In the genomic region with DNA sequence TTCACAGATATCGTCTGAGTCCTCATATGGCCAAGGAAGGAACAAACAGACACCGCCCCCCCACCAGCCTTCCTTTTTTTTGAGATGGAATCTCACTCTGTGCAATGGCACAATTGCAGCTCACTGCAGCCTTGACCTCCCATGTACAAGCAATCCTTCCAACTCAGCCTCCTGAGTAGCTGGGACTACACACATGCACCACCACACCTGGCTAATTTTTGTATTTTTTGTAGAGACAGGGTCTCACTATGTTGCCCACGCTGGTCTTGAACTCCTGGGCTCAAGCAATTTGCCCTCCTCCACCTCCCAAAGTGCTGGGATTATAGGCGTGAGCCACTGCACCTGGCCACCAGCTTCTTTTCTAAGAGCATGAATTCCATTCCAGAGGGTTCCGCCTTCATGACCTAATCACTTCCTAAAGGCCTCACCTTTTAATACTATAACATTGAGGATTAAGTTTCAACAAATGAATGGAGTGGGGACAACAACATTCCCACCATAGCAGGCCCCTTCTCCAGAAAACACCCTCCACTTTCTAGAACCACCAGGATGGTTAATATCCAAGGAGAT, we compare ENCODE assay signal across 11 cellular contexts. TPM values are rescaled to one million over a fixed set of nuclear protein-coding genes. Genes with fewer than 3 reads are reported as not detected.
A peak's percentile ranks its signal among the peaks of the same experiment; 100 is the strongest.
DNase-seq lines count a peak whose midpoint lies in the region; ATAC-seq and TF ChIP-seq lines count a peak whose summit lies in the region.
"Had no signal": no experiment of that assay in that cellular context is flagged by ENCODE, and none has a peak within 500 bp of the region (broad histone marks: within the 10 kb centered on the region; RNA-seq: fewer than 3 reads in every experiment).

No MANE protein-coding gene starts in this region.

- WGBS in transverse colon (ENCODE audit: low coverage in 1 of 2), 2 donors: 75 to 82% methylated on average over 2 to 5 of the region's 5 CpGs
- 53 to 79% methylated on average over 5 of the region's 5 CpGs for WGBS in sigmoid colon, 2 donors

- H3K9me3 ChIP-seq in transverse colon (no peaks in the 10 kb centered on the region), sigmoid colon (no peaks in the 10 kb centered on the region)

- no peak for TF ChIP-seq CTCF in transverse colon (IDR thresholded peaks at IDR 0.05)
- no peak for TF ChIP-seq CTCF in sigmoid colon (IDR thresholded peaks at IDR 0.05)

- no peak overlapping the region for H3K4me3 ChIP-seq in transverse colon
- no peak overlapping the region for H3K4me3 ChIP-seq in sigmoid colon

- H3K36me3 ChIP-seq in transverse colon: no peaks in the 10 kb centered on the region
- no peaks in the 10 kb centered on the region for H3K36me3 ChIP-seq in sigmoid colon
- H3K36me3 ChIP-seq: WERI-Rb-1 had no signal

- ATAC-seq in GM19324 (IDR thresholded peaks at IDR 0.05; ENCODE audit: low FRiP score, unreplicated experiment): no peak
- ATAC-seq: right cardiac atrium had no signal

- peaks cover 24 to 50% (median 46%) of the 10 kb centered on the region in 4 donors for H3K4me1 ChIP-seq in transverse colon
- H3K4me1 ChIP-seq in sigmoid colon: peaks cover 0 to 34% (median 29%) of the 10 kb centered on the region in 4 donors

- peak overlapping the region; percentile 56 for H3K27ac ChIP-seq in layer of hippocampus (ENCODE audit: low read depth, low read length)
- peak overlapping the region; percentile 39 to 98 (median 96) for H3K27ac ChIP-seq in transverse colon
- no peak overlapping the region for H3K27ac ChIP-seq in sigmoid colon
- H3K27ac ChIP-seq: WERI-Rb-1 had no signal

- in situ Hi-C loops in transverse colon (cut with MboI; ENCODE audit: low pct_ligation_motif_present in 1 of 4, low pct_unique_long_range_greater_than_20kb in 1 of 4, low sequenced_read_pairs in 3 of 4): loop anchor here in 3 of 4 donors (10.0 to 25.0 kb wide), 2 partner anchors 93 to 100 kb away; a partner anchor contains a TSS

- H3K27me3 ChIP-seq in layer of hippocampus (ENCODE audit: control insufficient read depth, insufficient read depth, low read length) (no peaks in the 10 kb centered on the region), transverse colon (no peaks in the 10 kb centered on the region), sigmoid colon (no peaks in the 10 kb centered on the region)

- TF ChIP-seq POLR2A in transverse colon (IDR thresholded peaks at IDR 0.05): no peak
- TF ChIP-seq POLR2A in sigmoid colon (IDR thresholded peaks at IDR 0.05): no peak

- DNase-seq in NCI-H510A treated with DMSO at 0.1 percent for 48 hours (lab: John Stamatoyannopoulos, UW) (peak; percentile 38), NCI-H510A (lab: John Stamatoyannopoulos, UW) (no peak), transverse colon (no peak), sigmoid colon (no peak)
- DNase-seq: activated gamma-delta T cell, HCEC 1CT, NCI-H1048, WERI-Rb-1 had no signal

- intact Hi-C loops in transverse colon (cut with DNase I; ENCODE audit: low total_unique reads) (no loop called here), sigmoid colon (cut with DNase I) (loop anchor here (5.0 to 10.0 kb wide), 4 partner anchors 73 to 350 kb away; a partner anchor contains a TSS)

- TF ChIP-seq EP300 in transverse colon (IDR thresholded peaks at IDR 0.05; ENCODE audit: low read depth): no peak
- no peak for TF ChIP-seq EP300 in sigmoid colon (IDR thresholded peaks at IDR 0.05)

RNA-seq across cellular contexts. Expression of a gene that starts 2.2 kb away (rescaled TPM):
- total RNA-seq in transverse colon (100 to 1,000 TPM in 3 of 4 donors, 10 to 100 TPM in 1; 80.0 to 356 (median 200) TPM), sigmoid colon (100 to 1,000 TPM; 116 to 157 (median 146) TPM)
- 100 to 1,000 TPM in 2 of 3 donors, 10 to 100 TPM in 1; 90.2 to 204 (median 109) TPM for polyA plus RNA-seq in sigmoid colon

RNA-seq across cellular contexts. Expression of a gene that starts 24.2 kb away (rescaled TPM):
- total RNA-seq in transverse colon (100 to 1,000 TPM in 2 of 4 donors, 10 to 100 TPM in 2; 14.3 to 111 (median 100) TPM), sigmoid colon (10 to 100 TPM; 46.8 to 95.1 (median 69.1) TPM)
- polyA plus RNA-seq in sigmoid colon: 100 to 1,000 TPM; 112 to 199 (median 190) TPM

RNA-seq across cellular contexts. Expression of a gene that starts 24.6 kb away (rescaled TPM):
- total RNA-seq in transverse colon (100 to 1,000 TPM in 3 of 4 donors, 10 to 100 TPM in 1; 96.9 to 466 (median 174) TPM), sigmoid colon (100 to 1,000 TPM in 1 of 4 donors, 10 to 100 TPM in 3; 85.7 to 103 (median 90.0) TPM)
- polyA plus RNA-seq in sigmoid colon: 100 to 1,000 TPM; 108 to 141 (median 138) TPM

RNA-seq across cellular contexts. Expression of a gene that starts 33.7 kb away (rescaled TPM):
- total RNA-seq in transverse colon (1 to 10 TPM in 2 of 4 donors, not detected in 2; 2.5 to 3.0 TPM), sigmoid colon (1 to 10 TPM; 3.1 to 7.1 (median 5.4) TPM)
- 1 to 10 TPM in 2 of 3 donors, under 1 TPM in 1; 0.60 to 2.5 (median 1.4) TPM for polyA plus RNA-seq in sigmoid colon

Comparison
In these comparisons a context has a peak if more than half of its experiments do, and no peak if none do; other contexts are left out.
1. H3K27ac ChIP-seq: peak in layer of hippocampus (single experiment) and transverse colon (4 of 4); none in sigmoid colon (0 of 4).